In genomic region chr6:32894085-32895005, GRCh38 we compare ENCODE assay signal across 8 cellular contexts. TPM values are rescaled to one million over a fixed set of nuclear protein-coding genes. Genes with fewer than 3 reads are reported as not detected.
DNase-seq lines count a peak whose midpoint lies in the region; ATAC-seq and TF ChIP-seq lines count a peak whose summit lies in the region.

No MANE protein-coding gene starts in this region.

- no peak; the same call in 1 of the 2 replicates for TF ChIP-seq CTCF in AG10803 (conservative IDR thresholded peaks at IDR 0.05; ENCODE audit: low read length)
- no peak for TF ChIP-seq CTCF in kidney epithelial cell (IDR thresholded peaks at IDR 0.05; ENCODE audit: insufficient read depth, low read length, poor library complexity, severe bottlenecking)

- no peaks in the 10 kb centered on the region for H3K36me3 ChIP-seq in kidney epithelial cell (ENCODE audit: control insufficient read depth, insufficient read depth, low read length)

- ATAC-seq in GM19035 (IDR thresholded peaks at IDR 0.05; ENCODE audit: unreplicated experiment) (peak; percentile 94), HG03342 (IDR thresholded peaks at IDR 0.05; ENCODE audit: unreplicated experiment) (peak; percentile 93)
- ATAC-seq in activated CD4-positive, CD25-positive, alpha-beta regulatory T cell treated with anti-CD3 and anti-CD28 coated beads, Interleukin-2, amount 50 U/mL, for 24 hours = peak; percentile 99 to 100

- DNase-seq in AG10803 (ENCODE audit: low read depth) (peak; percentile 88), NCI-H345 treated with DMSO at 0.1 percent for 48 hours (lab: John Stamatoyannopoulos, UW; ENCODE audit: unreplicated experiment) (peak; percentile 89), cerebellar nuclear complex (lab: John Stamatoyannopoulos, UW) (peak; percentile 60 to 77), kidney epithelial cell (ENCODE audit: low read depth) (peak; percentile 50)
- DNase-seq in stimulated activated CD4-positive, alpha-beta T cell treated with anti-CD3 and anti-CD28 coated beads, Interleukin-15, amount 100 ng/mL, for 24 hours = peak; percentile 96

- no peaks in the 10 kb centered on the region for H3K27me3 ChIP-seq in kidney epithelial cell (ENCODE audit: control insufficient read depth, insufficient read depth, low read length)

- peak overlapping the region; percentile 89 for H3K4me3 ChIP-seq in AG10803 (ENCODE audit: low read length)
- peak overlapping the region; percentile 53 for H3K4me3 ChIP-seq in kidney epithelial cell (ENCODE audit: low read depth, low read length)

RNA-seq across cellular contexts. Expression of gene PSMB9, which starts 40.4 kb away (rescaled TPM):
- 23.0 and 24.6 TPM in 2 replicates for total RNA-seq in kidney epithelial cell

RNA-seq across cellular contexts. Expression of gene TAP1, which starts 40.8 kb away (rescaled TPM):
- total RNA-seq in kidney epithelial cell = 77.6 and 79.1 TPM in 2 replicates

RNA-seq across cellular contexts. Expression of gene HLA-DMB, which starts 46.5 kb away (rescaled TPM):
- total RNA-seq in kidney epithelial cell = 1.0 and 2.3 TPM in 2 replicates

RNA-seq across cellular contexts. Expression of gene PSMB8, which starts 50.5 kb away (rescaled TPM):
- 62.8 and 84.1 TPM in 2 replicates for total RNA-seq in kidney epithelial cell

RNA-seq across cellular contexts. Expression of gene TAP2, which starts 55.8 kb away (rescaled TPM):
- 22.5 and 22.7 TPM in 2 replicates for total RNA-seq in kidney epithelial cell

Comparison
In these comparisons a context has a peak if more than half of its experiments do, and no peak if none do; other contexts are left out.
1. Peak in every context shown above with its lines: DNase-seq, ATAC-seq and H3K4me3 ChIP-seq.